ENCODE assay signal across 17 cellular contexts in the genomic region with DNA sequence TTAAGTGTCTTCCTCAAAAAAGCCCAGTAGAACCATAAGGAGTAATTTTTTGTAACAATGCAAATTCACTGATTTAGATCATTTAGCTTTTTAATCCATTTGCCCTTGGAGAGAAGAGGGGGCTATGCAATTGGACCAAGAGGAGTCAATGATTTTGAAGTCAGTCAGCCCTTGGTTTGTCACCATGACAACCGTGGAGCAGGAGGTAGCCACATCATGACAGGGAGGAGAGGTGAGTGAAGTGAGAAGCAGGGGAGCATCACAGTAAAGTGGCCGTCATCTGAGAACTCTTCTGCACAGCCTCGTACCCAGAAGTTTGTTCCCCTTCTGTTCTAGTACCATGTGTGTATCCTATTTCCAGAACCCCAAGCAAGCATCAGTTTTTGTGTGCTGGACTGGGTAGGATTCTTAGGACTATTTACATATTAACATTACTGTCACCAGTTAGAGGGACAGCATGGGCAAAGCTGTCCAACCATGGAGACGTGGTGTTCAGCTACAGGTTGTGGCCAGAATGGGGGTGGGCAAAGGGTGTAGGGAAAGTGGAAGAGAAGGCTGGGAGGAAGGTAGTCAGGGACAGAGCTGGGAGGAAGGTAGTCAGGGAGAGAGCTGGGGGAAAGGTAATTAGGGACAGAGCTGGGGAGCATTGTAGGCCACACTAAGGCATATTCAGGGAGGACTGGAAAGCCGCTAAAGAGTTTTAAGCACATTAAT. TPM values are rescaled to one million over a fixed set of nuclear protein-coding genes. Genes with fewer than 3 reads are reported as not detected.
DNase-seq lines count a peak whose midpoint lies in the region; ATAC-seq and TF ChIP-seq lines count a peak whose summit lies in the region.
"Had no signal": no experiment of that assay in that cellular context is flagged by ENCODE, and none has a peak within 500 bp of the region (broad histone marks: within the 10 kb centered on the region; RNA-seq: fewer than 3 reads in every experiment).

No MANE protein-coding gene starts in this region.

- no peaks in the 10 kb centered on the region for H3K27me3 ChIP-seq in endodermal cell (ENCODE audit: control insufficient read depth, insufficient read depth, low read length, poor library complexity, severe bottlenecking)
- H3K27me3 ChIP-seq: esophagus muscularis mucosa had no signal

- DNase-seq in NCI-H748 (lab: John Stamatoyannopoulos, UW; ENCODE audit: unreplicated experiment) (peak; percentile 13), NCI-H748 treated with DMSO at 0.1 percent for 48 hours (lab: John Stamatoyannopoulos, UW) (no peak), RWPE1 (ENCODE audit: low spot score) (no peak), endodermal cell (no peak), osteocyte (ENCODE audit: extremely low spot score, unreplicated experiment) (peak; percentile 25), NCI-H2029 treated with DMSO at 0.1 percent for 48 hours (lab: John Stamatoyannopoulos, UW) (no peak), A172 (ENCODE audit: low spot score) (no peak)
- DNase-seq: activated naive CD4-positive, alpha-beta T cell treated with anti-CD3 and anti-CD28 coated beads for 36 hours; GF-D8; KBM-7; left ventricle myocardium superior; NCI-H1436; NCI-H774; T1000 had no signal

- H3K27ac Mint-ChIP-seq in endodermal cell (peak overlapping the region; percentile 57), osteocyte (ENCODE audit: unreplicated experiment) (peak overlapping the region; percentile 77)
- H3K27ac Mint-ChIP-seq: activated naive CD4-positive, alpha-beta T cell treated with anti-CD3 and anti-CD28 coated beads for 36 hours had no signal

- 83 to 90% methylated on average over 3 to 5 of the region's 5 CpGs for WGBS in endodermal cell (ENCODE audit: insufficient coverage in 1 of 2, insufficient read length in 1 of 2), 2 experiments

- POLR2A ChIA-PET in RWPE1 (lab: Yijun Ruan, JAX; ENCODE audit: low non-redundant PET) = no interaction called here

- H3K36me3 Mint-ChIP-seq in endodermal cell (ENCODE audit: low read depth) = peaks cover 10% of the 10 kb centered on the region
- peaks cover 4% of the 10 kb centered on the region for H3K36me3 Mint-ChIP-seq in osteocyte (ENCODE audit: unreplicated experiment)

- peaks cover 52% of the 10 kb centered on the region for H3K4me1 Mint-ChIP-seq in endodermal cell
- peaks cover 32% of the 10 kb centered on the region for H3K4me1 Mint-ChIP-seq in osteocyte (ENCODE audit: unreplicated experiment)

- H3K4me3 Mint-ChIP-seq in endodermal cell (no peak overlapping the region), osteocyte (ENCODE audit: unreplicated experiment) (no peak overlapping the region)
- H3K4me3 Mint-ChIP-seq: activated naive CD4-positive, alpha-beta T cell treated with anti-CD3 and anti-CD28 coated beads for 36 hours had no signal

- peaks cover 11% of the 10 kb centered on the region for H3K4me1 ChIP-seq in endodermal cell (ENCODE audit: control insufficient read depth, insufficient read depth, low read length)

- peaks cover 12% of the 10 kb centered on the region for H3K36me3 ChIP-seq in endodermal cell (ENCODE audit: control insufficient read depth, insufficient read depth, low read length)

- no peaks in the 10 kb centered on the region for H3K9me3 Mint-ChIP-seq in endodermal cell
- no peaks in the 10 kb centered on the region for H3K9me3 Mint-ChIP-seq in osteocyte (ENCODE audit: unreplicated experiment)
- H3K9me3 Mint-ChIP-seq: activated naive CD4-positive, alpha-beta T cell treated with anti-CD3 and anti-CD28 coated beads for 36 hours had no signal

- H3K27ac ChIP-seq in RWPE1 (peak overlapping the region; percentile 18; the same call in 1 of the 2 replicates), endodermal cell (ENCODE audit: low read depth, low read length) (no peak overlapping the region)
- H3K27ac ChIP-seq: A549, esophagus muscularis mucosa had no signal

- H3K4me3 ChIP-seq in endodermal cell (ENCODE audit: low read length) = no peak overlapping the region
- H3K4me3 ChIP-seq: A549, esophagus muscularis mucosa had no signal

- H3K27me3 Mint-ChIP-seq in endodermal cell (ENCODE audit: insufficient read depth) = no peaks in the 10 kb centered on the region
- H3K27me3 Mint-ChIP-seq in osteocyte (ENCODE audit: unreplicated experiment) = no peaks in the 10 kb centered on the region

- CTCF ChIA-PET in RWPE1 (lab: Yijun Ruan, JAX) = no interaction called here

- H3K9ac ChIP-seq in endodermal cell (ENCODE audit: extremely low read depth, low read length, poor library complexity, severe bottlenecking) = no peak overlapping the region

- no peaks in the 10 kb centered on the region for H3K9me3 ChIP-seq in endodermal cell (ENCODE audit: control insufficient read depth, low read length)
- H3K9me3 ChIP-seq: A549, esophagus muscularis mucosa had no signal

- no peak for ATAC-seq in GM19328 (IDR thresholded peaks at IDR 0.05; ENCODE audit: unreplicated experiment)
- ATAC-seq: A549 had no signal

- TF ChIP-seq CTCF in RWPE1 (conservative IDR thresholded peaks at IDR 0.05; ENCODE audit: low read depth) (no peak), endodermal cell (conservative IDR thresholded peaks at IDR 0.05) (no peak), osteocyte (IDR thresholded peaks at IDR 0.05) (no peak)

RNA-seq across cellular contexts. Expression of a gene that starts 13.1 kb away (rescaled TPM):
- total RNA-seq in endodermal cell (10 to 100 TPM; 53.4 to 55.9 TPM), osteocyte (59.6 and 62.9 TPM in 2 replicates)
- 31.4 TPM for polyA plus RNA-seq in endodermal cell (2013, experiment 1 of 2)
- 33.3 TPM for polyA plus RNA-seq in endodermal cell (2013, experiment 2 of 2)
- 76.2 and 81.8 TPM in 2 replicates for total RNA-seq in A172 (2014; rRNA removed; shearing (Covaris generic))

Comparison
In these comparisons a context has a peak if more than half of its experiments do, and no peak if none do; other contexts are left out.
1. DNase-seq: peak in NCI-H748 (single experiment) and osteocyte (single experiment); none in NCI-H748 treated with DMSO at 0.1 percent for 48 hours (single experiment), RWPE1 (single experiment), endodermal cell (single experiment), NCI-H2029 treated with DMSO at 0.1 percent for 48 hours (single experiment) and A172 (single experiment).